In the genomic region with DNA sequence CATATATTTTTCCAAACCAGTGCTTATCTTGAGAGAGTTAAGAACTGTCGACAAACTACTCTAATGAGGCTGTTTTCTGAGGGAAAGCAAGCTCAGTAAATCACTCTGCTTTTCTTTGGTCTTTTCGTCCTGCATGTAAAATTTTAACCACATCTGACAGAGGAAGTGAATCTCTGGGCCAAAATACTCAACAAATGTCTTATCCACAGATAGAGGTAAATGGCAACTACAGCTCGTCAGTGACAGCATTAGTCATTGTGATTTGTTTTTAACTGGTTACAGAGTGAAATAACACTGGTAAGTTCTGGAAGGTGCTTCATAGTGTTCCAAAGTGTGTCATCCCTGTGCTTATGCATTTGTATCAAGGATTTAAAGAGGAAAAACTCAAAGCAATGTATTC, we compare ENCODE assay signal across 16 cellular contexts.
"Had no signal": no experiment of that assay in that cellular context is flagged by ENCODE, and none has a peak within 500 bp of the region (broad histone marks: within the 10 kb centered on the region; RNA-seq: fewer than 3 reads in every experiment).

No MANE protein-coding gene starts in this region.

- ATAC-seq: activated naive CD4-positive, alpha-beta T cell treated with anti-CD3 and anti-CD28 coated beads, Interleukin-2, amount 50 U/mL, for 72 hours; body of pancreas; stimulated activated effector memory CD8-positive, alpha-beta T cell treated with anti-CD3 and anti-CD28 coated beads, Interleukin-12 subunit alpha, Interleukin-12 subunit beta, amount 100 ng/mL, for 72 hours; T-cell had no signal

- H3K27me3 ChIP-seq: body of pancreas, esophagus squamous epithelium had no signal

- H3K4me1 ChIP-seq: body of pancreas, esophagus squamous epithelium had no signal

- H3K36me3 Mint-ChIP-seq: activated naive CD4-positive, alpha-beta T cell treated with anti-CD3 and anti-CD28 coated beads, Interleukin-2, amount 50 U/mL, for 72 hours; stimulated activated effector memory CD8-positive, alpha-beta T cell treated with anti-CD3 and anti-CD28 coated beads, Interleukin-12 subunit alpha, Interleukin-12 subunit beta, amount 100 ng/mL, for 72 hours; T-cell had no signal

- H3K36me3 ChIP-seq: esophagus squamous epithelium had no signal

- H3K27me3 Mint-ChIP-seq: activated CD4-positive, alpha-beta memory T cell treated with anti-CD3 and anti-CD28 coated beads, Interleukin-2, amount 10 ng/mL, durations not matched to agents 7 days and 5 days; central memory CD8-positive, alpha-beta T cell; T-cell had no signal

- DNase-seq: activated CD4-positive, alpha-beta memory T cell treated with anti-CD3 and anti-CD28 coated beads, Interleukin-2, amount 10 ng/mL, durations not matched to agents 7 days and 5 days; activated gamma-delta T cell; activated T-cell treated with anti-CD3 and anti-CD28 coated beads, Interleukin-2, amount 50 U/mL, for 48 hours; amniotic stem cell; body of pancreas; esophagus squamous epithelium; kidney glomerular epithelial cell; stimulated activated CD4-positive, alpha-beta T cell treated with anti-CD3 and anti-CD28 coated beads, Interleukin-12 subunit alpha, Interleukin-12 subunit beta, amount 100 ng/mL, for 4 hours; T-cell; T1000 had no signal

- H3K4me3 ChIP-seq: body of pancreas, coronary artery, esophagus squamous epithelium had no signal

- H3K4me1 Mint-ChIP-seq: activated CD4-positive, alpha-beta memory T cell treated with anti-CD3 and anti-CD28 coated beads, Interleukin-2, amount 10 ng/mL, durations not matched to agents 7 days and 5 days; central memory CD8-positive, alpha-beta T cell; stimulated activated effector memory CD8-positive, alpha-beta T cell treated with anti-CD3 and anti-CD28 coated beads, Interleukin-12 subunit alpha, Interleukin-12 subunit beta, amount 100 ng/mL, for 72 hours; T-cell had no signal

- H3K27ac Mint-ChIP-seq: activated CD4-positive, alpha-beta memory T cell treated with anti-CD3 and anti-CD28 coated beads, Interleukin-2, amount 10 ng/mL, durations not matched to agents 7 days and 5 days; activated naive CD4-positive, alpha-beta T cell treated with anti-CD3 and anti-CD28 coated beads, Interleukin-2, amount 50 U/mL, for 72 hours; stimulated activated effector memory CD8-positive, alpha-beta T cell treated with anti-CD3 and anti-CD28 coated beads, Interleukin-12 subunit alpha, Interleukin-12 subunit beta, amount 100 ng/mL, for 72 hours; T-cell had no signal

- H3K4me3 Mint-ChIP-seq: activated CD4-positive, alpha-beta memory T cell treated with anti-CD3 and anti-CD28 coated beads, Interleukin-2, amount 10 ng/mL, durations not matched to agents 7 days and 5 days; central memory CD8-positive, alpha-beta T cell; neural crest cell; stimulated activated effector memory CD8-positive, alpha-beta T cell treated with anti-CD3 and anti-CD28 coated beads, Interleukin-12 subunit alpha, Interleukin-12 subunit beta, amount 100 ng/mL, for 72 hours; T-cell had no signal

- H3K27ac ChIP-seq: body of pancreas, coronary artery, esophagus squamous epithelium, VCaP had no signal

- H3K9me3 ChIP-seq: body of pancreas, esophagus squamous epithelium had no signal

- H3K9me3 Mint-ChIP-seq: neural crest cell, T-cell had no signal
